1 cellular context compared by ENCODE assay signal in the genomic region with DNA sequence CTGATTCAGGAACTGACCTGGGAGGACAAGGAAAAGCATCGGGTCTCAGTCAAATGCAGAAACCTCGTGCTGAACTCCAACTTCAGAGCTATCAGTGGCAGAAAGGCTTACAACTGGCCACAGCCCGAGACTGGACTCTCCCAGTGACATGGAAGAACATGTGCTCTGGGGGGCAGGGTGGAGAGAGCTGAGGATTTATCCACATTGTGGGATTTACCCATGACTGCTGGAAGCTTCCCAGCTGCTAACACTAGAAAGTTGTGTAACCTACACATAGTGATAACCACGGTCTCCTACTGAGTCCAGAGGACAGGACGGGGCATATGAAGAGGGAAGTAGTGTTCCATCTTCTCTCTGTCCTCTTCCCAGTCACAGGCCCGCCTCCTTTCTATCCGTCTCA.
TF ChIP-seq lines count a peak whose summit lies in the region.

No MANE protein-coding gene starts in this region.

TF ChIP-seq in liver, 16 proteins besides CTCF, POLR2A, EP300 and RAD21 (continued from another document):
- TF ChIP-seq, protein P1, sequence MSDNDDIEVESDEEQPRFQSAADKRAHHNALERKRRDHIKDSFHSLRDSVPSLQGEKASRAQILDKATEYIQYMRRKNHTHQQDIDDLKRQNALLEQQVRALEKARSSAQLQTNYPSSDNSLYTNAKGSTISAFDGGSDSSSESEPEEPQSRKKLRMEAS (IDR thresholded peaks at IDR 0.05) = peak; percentile 15
- no peak for TF ChIP-seq JUND (IDR thresholded peaks at IDR 0.05)
